12 cellular contexts compared by ENCODE assay signal in genomic region chr11:119688362-119688761, GRCh38.
"Had no signal": no experiment of that assay in that cellular context is flagged by ENCODE, and none has a peak within 500 bp of the region (broad histone marks: within the 10 kb centered on the region; RNA-seq: fewer than 3 reads in every experiment).

No MANE protein-coding gene starts in this region.

- H3K9me3 ChIP-seq: colonic mucosa, gastroesophageal sphincter, sigmoid colon, thoracic aorta had no signal

- H3K9me3 Mint-ChIP-seq: activated naive CD4-positive, alpha-beta T cell treated with anti-CD3 and anti-CD28 coated beads, Interleukin-2, amount 10 ng/mL, durations not matched to agents 7 days and 5 days; activated T-helper 2 cell treated with anti-CD3 and anti-CD28 coated beads, Interferon-gamma antibody, Interleukin-2, Interleukin-4, amounts not matched to agents 10 μg/mL and 5 μg/mL and 100 μg/mL, durations not matched to agents 14 hours and 24 hours and 36 hours; naive thymus-derived CD8-positive, alpha-beta T cell; stimulated activated naive CD8-positive, alpha-beta T cell treated with anti-CD3 and anti-CD28 coated beads, Interleukin-15, Interleukin-2, amounts not matched to agents 100 ng/mL and 50 ng/mL, for 24 hours; T-helper 2 cell treated with Interferon-gamma antibody and Interleukin-4, amounts not matched to agents 5 μg/mL and 100 μg/mL, for 36 hours had no signal

- H3K36me3 ChIP-seq: colonic mucosa, gastroesophageal sphincter, sigmoid colon, thoracic aorta had no signal

- DNase-seq: activated naive CD4-positive, alpha-beta T cell treated with anti-CD3 and anti-CD28 coated beads, Interleukin-2, amount 10 ng/mL, durations not matched to agents 7 days and 5 days; caudate nucleus; colonic mucosa; effector CD4-positive, alpha-beta T cell; naive thymus-derived CD8-positive, alpha-beta T cell; sigmoid colon; stimulated activated CD4-positive, alpha-beta T cell treated with anti-CD3 and anti-CD28 coated beads, Interleukin-12 subunit alpha, Interleukin-12 subunit beta, amount 100 ng/mL, for 4 hours had no signal

- H3K27ac ChIP-seq: colonic mucosa, gastroesophageal sphincter, sigmoid colon, thoracic aorta had no signal

- H3K27me3 ChIP-seq: colonic mucosa, gastroesophageal sphincter, sigmoid colon had no signal

- H3K4me3 ChIP-seq: colonic mucosa, gastroesophageal sphincter, sigmoid colon, thoracic aorta had no signal

- H3K27me3 Mint-ChIP-seq: stimulated activated naive CD8-positive, alpha-beta T cell treated with anti-CD3 and anti-CD28 coated beads, Interleukin-15, Interleukin-2, amounts not matched to agents 100 ng/mL and 50 ng/mL, for 24 hours had no signal

- H3K4me1 ChIP-seq: sigmoid colon had no signal

- H3K27ac Mint-ChIP-seq: activated naive CD4-positive, alpha-beta T cell treated with anti-CD3 and anti-CD28 coated beads, Interleukin-2, amount 10 ng/mL, durations not matched to agents 7 days and 5 days; activated T-helper 2 cell treated with anti-CD3 and anti-CD28 coated beads, Interferon-gamma antibody, Interleukin-2, Interleukin-4, amounts not matched to agents 10 μg/mL and 5 μg/mL and 100 μg/mL, durations not matched to agents 14 hours and 24 hours and 36 hours; stimulated activated naive CD8-positive, alpha-beta T cell treated with anti-CD3 and anti-CD28 coated beads, Interleukin-15, Interleukin-2, amounts not matched to agents 100 ng/mL and 50 ng/mL, for 24 hours; T-helper 2 cell treated with Interferon-gamma antibody and Interleukin-4, amounts not matched to agents 5 μg/mL and 100 μg/mL, for 36 hours had no signal

- H3K4me3 Mint-ChIP-seq: activated naive CD4-positive, alpha-beta T cell treated with anti-CD3 and anti-CD28 coated beads, Interleukin-2, amount 10 ng/mL, durations not matched to agents 7 days and 5 days; naive thymus-derived CD8-positive, alpha-beta T cell; stimulated activated naive CD8-positive, alpha-beta T cell treated with anti-CD3 and anti-CD28 coated beads, Interleukin-15, Interleukin-2, amounts not matched to agents 100 ng/mL and 50 ng/mL, for 24 hours; T-helper 2 cell treated with Interferon-gamma antibody and Interleukin-4, amounts not matched to agents 5 μg/mL and 100 μg/mL, for 36 hours had no signal

- H3K36me3 Mint-ChIP-seq: activated naive CD4-positive, alpha-beta T cell treated with anti-CD3 and anti-CD28 coated beads, Interleukin-2, amount 10 ng/mL, durations not matched to agents 7 days and 5 days; naive thymus-derived CD8-positive, alpha-beta T cell had no signal
